1 cellular context compared by ENCODE assay signal in the genomic region with DNA sequence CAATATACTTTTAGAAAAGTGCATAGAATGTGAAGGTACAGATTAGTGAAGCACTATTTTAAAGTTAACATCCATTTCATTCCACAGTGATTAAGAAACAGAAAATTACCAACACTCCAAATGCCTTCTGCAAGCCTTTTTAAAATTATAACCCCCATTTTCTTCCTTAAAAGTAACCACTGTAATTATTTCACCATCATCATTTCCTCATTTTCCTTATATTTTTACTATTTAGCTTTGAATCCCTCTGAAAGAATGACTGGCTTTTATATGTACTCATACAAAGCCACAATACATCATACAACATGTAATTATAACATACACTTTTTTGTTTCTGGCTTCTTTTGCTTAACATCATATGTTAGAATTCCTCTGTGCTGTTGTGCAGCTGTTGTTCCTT.
TF ChIP-seq lines count a peak whose summit lies in the region.

No MANE protein-coding gene starts in this region.

TF ChIP-seq in GM23338, 12 proteins besides CTCF, POLR2A, EP300 and RAD21 (continued from another document):
- TF ChIP-seq POLR2AphosphoS5 (IDR thresholded peaks at IDR 0.05; ENCODE audit: low read depth) (no peak), ZNF331 (CRISPR knock-in tag; IDR thresholded peaks at IDR 0.05; ENCODE audit: low read depth) (no peak), NANOG (IDR thresholded peaks at IDR 0.05; ENCODE audit: borderline replicate concordance) (no peak), EZH2phosphoT487 (IDR thresholded peaks at IDR 0.05; ENCODE audit: unreplicated experiment) (no peak), STAT1 (IDR thresholded peaks at IDR 0.05; ENCODE audit: unreplicated experiment) (no peak), JUNB (IDR thresholded peaks at IDR 0.05; ENCODE audit: unreplicated experiment) (no peak)
- TF ChIP-seq, protein P1, sequence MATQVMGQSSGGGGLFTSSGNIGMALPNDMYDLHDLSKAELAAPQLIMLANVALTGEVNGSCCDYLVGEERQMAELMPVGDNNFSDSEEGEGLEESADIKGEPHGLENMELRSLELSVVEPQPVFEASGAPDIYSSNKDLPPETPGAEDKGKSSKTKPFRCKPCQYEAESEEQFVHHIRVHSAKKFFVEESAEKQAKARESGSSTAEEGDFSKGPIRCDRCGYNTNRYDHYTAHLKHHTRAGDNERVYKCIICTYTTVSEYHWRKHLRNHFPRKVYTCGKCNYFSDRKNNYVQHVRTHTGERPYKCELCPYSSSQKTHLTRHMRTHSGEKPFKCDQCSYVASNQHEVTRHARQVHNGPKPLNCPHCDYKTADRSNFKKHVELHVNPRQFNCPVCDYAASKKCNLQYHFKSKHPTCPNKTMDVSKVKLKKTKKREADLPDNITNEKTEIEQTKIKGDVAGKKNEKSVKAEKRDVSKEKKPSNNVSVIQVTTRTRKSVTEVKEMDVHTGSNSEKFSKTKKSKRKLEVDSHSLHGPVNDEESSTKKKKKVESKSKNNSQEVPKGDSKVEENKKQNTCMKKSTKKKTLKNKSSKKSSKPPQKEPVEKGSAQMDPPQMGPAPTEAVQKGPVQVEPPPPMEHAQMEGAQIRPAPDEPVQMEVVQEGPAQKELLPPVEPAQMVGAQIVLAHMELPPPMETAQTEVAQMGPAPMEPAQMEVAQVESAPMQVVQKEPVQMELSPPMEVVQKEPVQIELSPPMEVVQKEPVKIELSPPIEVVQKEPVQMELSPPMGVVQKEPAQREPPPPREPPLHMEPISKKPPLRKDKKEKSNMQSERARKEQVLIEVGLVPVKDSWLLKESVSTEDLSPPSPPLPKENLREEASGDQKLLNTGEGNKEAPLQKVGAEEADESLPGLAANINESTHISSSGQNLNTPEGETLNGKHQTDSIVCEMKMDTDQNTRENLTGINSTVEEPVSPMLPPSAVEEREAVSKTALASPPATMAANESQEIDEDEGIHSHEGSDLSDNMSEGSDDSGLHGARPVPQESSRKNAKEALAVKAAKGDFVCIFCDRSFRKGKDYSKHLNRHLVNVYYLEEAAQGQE (IDR thresholded peaks at IDR 0.05; ENCODE audit: unreplicated experiment): no peak
